12 cellular contexts compared by ENCODE assay signal in genomic region chr16:87964049-87964448, GRCh38. TPM values are rescaled to one million over a fixed set of nuclear protein-coding genes. Genes with fewer than 3 reads are reported as not detected.
A peak's percentile ranks its signal among the peaks of the same experiment; 100 is the strongest.
DNase-seq lines count a peak whose midpoint lies in the region; ATAC-seq and TF ChIP-seq lines count a peak whose summit lies in the region.
"Had no signal": no experiment of that assay in that cellular context is flagged by ENCODE, and none has a peak within 500 bp of the region (broad histone marks: within the 10 kb centered on the region; RNA-seq: fewer than 3 reads in every experiment).

No MANE protein-coding gene starts in this region.

- peaks cover 19% of the 10 kb centered on the region for H3K36me3 Mint-ChIP-seq in activated naive CD8-positive, alpha-beta T cell treated with anti-CD3 and anti-CD28 coated beads for 36 hours
- H3K36me3 Mint-ChIP-seq in memory B cell: peaks cover 13% of the 10 kb centered on the region

- H3K27me3 ChIP-seq in left ventricle myocardium inferior (ENCODE audit: low read depth): no peaks in the 10 kb centered on the region
- no peaks in the 10 kb centered on the region for H3K27me3 ChIP-seq in upper lobe of left lung

- H3K27ac ChIP-seq in left ventricle myocardium inferior (replicated peaks) (peak overlapping the region; percentile 80), upper lobe of left lung (peak overlapping the region in 3 of 4 donors; percentile 11 to 48 (median 47))

- no peaks in the 10 kb centered on the region for H3K27me3 Mint-ChIP-seq in activated naive CD8-positive, alpha-beta T cell treated with anti-CD3 and anti-CD28 coated beads for 36 hours
- no peaks in the 10 kb centered on the region for H3K27me3 Mint-ChIP-seq in memory B cell
- H3K27me3 Mint-ChIP-seq: type B pancreatic cell had no signal

- ATAC-seq in memory B cell (ENCODE audit: low read depth): no peak
- ATAC-seq in upper lobe of left lung (ENCODE audit: low FRiP score in 2 of 2): no peak

- intact Hi-C loops in left ventricle myocardium inferior (cut with micrococcal nuclease): no loop called here
- intact Hi-C loops in cardiac septum (cut with DNase I): no loop called here
- intact Hi-C loops in posterior vena cava (cut with DNase I): no loop called here

- no peak overlapping the region for H3K4me3 ChIP-seq in left ventricle myocardium inferior
- H3K4me3 ChIP-seq in upper lobe of left lung: no peak overlapping the region

- peaks cover 71% of the 10 kb centered on the region for H3K4me1 Mint-ChIP-seq in activated naive CD8-positive, alpha-beta T cell treated with anti-CD3 and anti-CD28 coated beads for 36 hours
- H3K4me1 Mint-ChIP-seq in memory B cell: peaks cover 52% of the 10 kb centered on the region

- H3K4me1 ChIP-seq in left ventricle myocardium inferior (peaks cover 67% of the 10 kb centered on the region), upper lobe of left lung (peaks cover 18 to 50% (median 28%) of the 10 kb centered on the region in 4 donors)

- H3K4me3 Mint-ChIP-seq in activated naive CD8-positive, alpha-beta T cell treated with anti-CD3 and anti-CD28 coated beads for 36 hours: peak overlapping the region; percentile 56
- H3K4me3 Mint-ChIP-seq in memory B cell: no peak overlapping the region
- H3K4me3 Mint-ChIP-seq: type B pancreatic cell had no signal

- H3K27ac Mint-ChIP-seq in activated naive CD8-positive, alpha-beta T cell treated with anti-CD3 and anti-CD28 coated beads for 36 hours: peak overlapping the region; percentile 93
- peak overlapping the region; percentile 52 for H3K27ac Mint-ChIP-seq in memory B cell

- no peak for TF ChIP-seq EP300 in upper lobe of left lung (IDR thresholded peaks at IDR 0.05)

- H3K36me3 ChIP-seq in left ventricle myocardium inferior: no peaks in the 10 kb centered on the region
- no peaks in the 10 kb centered on the region for H3K36me3 ChIP-seq in upper lobe of left lung

- WGBS in upper lobe of left lung, 2 donors: 94 to 98% methylated on average over 6 to 10 of the region's 10 CpGs

- no peaks in the 10 kb centered on the region for H3K9me3 Mint-ChIP-seq in activated naive CD8-positive, alpha-beta T cell treated with anti-CD3 and anti-CD28 coated beads for 36 hours
- no peaks in the 10 kb centered on the region for H3K9me3 Mint-ChIP-seq in memory B cell
- H3K9me3 Mint-ChIP-seq: type B pancreatic cell had no signal

- TF ChIP-seq CTCF in left ventricle myocardium inferior (IDR thresholded peaks at IDR 0.05; ENCODE audit: borderline replicate concordance) (no peak), upper lobe of left lung (IDR thresholded peaks at IDR 0.05) (no peak)

- no peak for TF ChIP-seq POLR2A in upper lobe of left lung (IDR thresholded peaks at IDR 0.05)

- no peaks in the 10 kb centered on the region for H3K9me3 ChIP-seq in left ventricle myocardium inferior (replicated peaks)
- H3K9me3 ChIP-seq in upper lobe of left lung: no peaks in the 10 kb centered on the region

- DNase-seq in left ventricle myocardium inferior (no peak), cardiac septum (ENCODE audit: low spot score) (no peak), memory B cell (ENCODE audit: low spot score in 2 of 2) (no peak), upper lobe of left lung (no peak), posterior vena cava (ENCODE audit: low spot score) (no peak), anterior cingulate cortex (lab: John Stamatoyannopoulos, UW) (no peak), NCI-H2107 treated with DMSO at 0.1 percent for 48 hours (lab: John Stamatoyannopoulos, UW; ENCODE audit: unreplicated experiment) (no peak)
- DNase-seq in activated naive CD8-positive, alpha-beta T cell treated with anti-CD3 and anti-CD28 coated beads for 36 hours: no peak
- DNase-seq: cerebellar nuclear complex, NCI-H187, posterior cingulate gyrus had no signal

RNA-seq across cellular contexts. Expression of gene BANP, which starts 12.8 kb away (rescaled TPM):
- 12.6 TPM for total RNA-seq in left ventricle myocardium inferior
- 18.4 TPM for total RNA-seq in cardiac septum
- total RNA-seq in activated naive CD8-positive, alpha-beta T cell treated with anti-CD3 and anti-CD28 coated beads for 36 hours: 10 to 100 TPM; 25.6 to 27.0 TPM
- 10 to 100 TPM; 15.2 to 47.1 (median 24.4) TPM for total RNA-seq in upper lobe of left lung
- 10 to 100 TPM; 14.7 to 20.9 TPM for total RNA-seq in posterior vena cava

RNA-seq across cellular contexts. Expression of gene CA5A, which starts 27.7 kb away (rescaled TPM):
- not detected for total RNA-seq in left ventricle myocardium inferior
- not detected for total RNA-seq in cardiac septum
- not detected for total RNA-seq in activated naive CD8-positive, alpha-beta T cell treated with anti-CD3 and anti-CD28 coated beads for 36 hours
- under 1 TPM in 3 of 6 donors, not detected in 3; under 0.01 to 0.20 (median 0.11) TPM for total RNA-seq in upper lobe of left lung
- total RNA-seq in posterior vena cava: not detected
